In the genomic region with DNA sequence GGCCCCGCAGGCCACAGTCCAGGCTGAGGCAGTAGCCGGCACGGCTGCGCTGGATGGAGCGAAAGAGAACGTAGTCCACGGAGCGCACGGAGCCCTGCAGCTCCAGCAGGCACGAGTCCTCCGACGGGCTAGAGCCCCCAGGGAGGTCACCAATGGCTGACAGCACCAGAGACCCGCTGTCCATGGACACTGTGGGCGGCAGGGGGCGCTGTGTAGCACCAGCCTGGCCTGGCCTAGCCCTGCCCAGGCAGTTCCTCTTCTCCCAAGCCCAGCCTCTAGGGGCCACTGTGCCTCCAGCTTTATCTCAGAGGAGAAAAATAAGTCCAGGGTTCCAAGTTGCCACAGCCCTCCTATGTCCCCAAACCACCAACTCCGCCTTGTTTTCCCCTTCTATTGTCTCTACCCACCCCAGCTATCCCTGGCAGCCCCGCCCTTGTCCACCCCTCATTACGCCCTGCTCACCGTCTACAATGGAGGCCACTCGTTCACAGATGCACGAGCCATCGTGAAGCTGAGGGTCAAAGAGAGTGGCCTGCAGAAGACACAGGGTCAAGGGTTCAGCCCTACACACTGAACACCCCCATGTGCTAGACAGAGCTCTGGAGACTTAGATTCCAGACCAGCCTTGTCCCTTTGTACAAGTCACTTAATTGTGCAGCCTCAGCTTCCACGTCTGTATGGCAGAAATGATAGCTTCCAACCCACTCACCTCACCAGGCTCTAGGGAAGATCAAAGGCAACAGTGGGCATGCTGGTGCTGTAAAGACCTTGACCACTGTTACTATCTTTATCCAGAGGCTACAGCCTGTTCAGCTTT, we compare ENCODE assay signal across 8 cellular contexts. TPM values are rescaled to one million over a fixed set of nuclear protein-coding genes. Genes with fewer than 3 reads are reported as not detected.
DNase-seq lines count a peak whose midpoint lies in the region; ATAC-seq and TF ChIP-seq lines count a peak whose summit lies in the region.

No MANE protein-coding gene starts in this region.

- no peaks in the 10 kb centered on the region for H3K9me3 Mint-ChIP-seq in activated naive CD8-positive, alpha-beta T cell (ENCODE audit: low read depth)

- H3K27me3 ChIP-seq in transverse colon = no peaks in the 10 kb centered on the region

- WGBS in transverse colon (ENCODE audit: low coverage in 1 of 2), 2 donors = 43% methylated on average over 8 of the region's 23 CpGs; no CpG with 5 or more reads in 1 of the 2 donors

- TF ChIP-seq POLR2A in transverse colon (IDR thresholded peaks at IDR 0.05) = no peak

- peaks cover 30% of the 10 kb centered on the region for H3K4me1 Mint-ChIP-seq in activated naive CD8-positive, alpha-beta T cell (ENCODE audit: low read depth)

- H3K4me3 Mint-ChIP-seq in activated naive CD8-positive, alpha-beta T cell = peak overlapping the region; percentile 67

- peak overlapping the region; percentile 34 to 54 (median 52) for H3K27ac ChIP-seq in transverse colon

- in situ Hi-C loops in transverse colon (cut with MboI; ENCODE audit: low pct_ligation_motif_present in 1 of 4, low pct_unique_long_range_greater_than_20kb in 1 of 4, low sequenced_read_pairs in 3 of 4) = loop anchor here in 3 of 4 donors (10.0 to 25.0 kb wide), 2 partner anchors 64 to 336 kb away; no protein-coding TSS in a partner anchor

- DNase-seq in NCI-H1092 treated with DMSO at 0.1 percent for 48 hours (lab: John Stamatoyannopoulos, UW) (peak; percentile 94), SKM-1 (lab: John Stamatoyannopoulos, UW; ENCODE audit: unreplicated experiment) (peak; percentile 99), Right ventricle myocardium inferior (ENCODE audit: missing footprints) (peak; percentile 96), pons (ENCODE audit: low spot score) (peak; percentile 94), transverse colon (peak; percentile 95)

- TF ChIP-seq EP300 in transverse colon (IDR thresholded peaks at IDR 0.05; ENCODE audit: low read depth) = no peak

- ATAC-seq in HG02571 (IDR thresholded peaks at IDR 0.05; ENCODE audit: unreplicated experiment) (peak; percentile 84), Right ventricle myocardium inferior (peak; percentile 85)

- peak; percentile 96 for TF ChIP-seq CTCF in GM12801 (IDR thresholded peaks at IDR 0.05; ENCODE audit: extremely low read depth, insufficient read length)
- TF ChIP-seq CTCF in transverse colon (IDR thresholded peaks at IDR 0.05) = peak; percentile 99 to 100 (median 99)

- no peaks in the 10 kb centered on the region for H3K36me3 ChIP-seq in transverse colon

- no peaks in the 10 kb centered on the region for H3K36me3 Mint-ChIP-seq in activated naive CD8-positive, alpha-beta T cell

- H3K4me1 ChIP-seq in transverse colon = peaks cover 21 to 30% (median 24%) of the 10 kb centered on the region in 4 donors

- no peaks in the 10 kb centered on the region for H3K27me3 Mint-ChIP-seq in activated naive CD8-positive, alpha-beta T cell

- H3K4me3 ChIP-seq in transverse colon = peak overlapping the region in 2 of 4 donors; percentile 22 to 37

- intact Hi-C loops in Right ventricle myocardium inferior (cut with DNase I) = loop anchor here (1.0 to 2.0 kb wide), 3 partner anchors 57 to 342 kb away; a partner anchor contains a TSS
- intact Hi-C loops in transverse colon (cut with DNase I; ENCODE audit: low total_unique reads) = loop anchor here (2.0 to 10.0 kb wide), 2 partner anchors 74 to 344 kb away; no protein-coding TSS in a partner anchor

- peak overlapping the region; percentile 34 for H3K27ac Mint-ChIP-seq in activated naive CD8-positive, alpha-beta T cell

- no peaks in the 10 kb centered on the region for H3K9me3 ChIP-seq in transverse colon

RNA-seq across cellular contexts. Expression of a gene that starts 4.4 kb away (rescaled TPM):
- total RNA-seq in Right ventricle myocardium inferior (14.5 TPM), transverse colon (10 to 100 TPM in 3 of 4 donors, 1 to 10 TPM in 1; 9.0 to 21.9 (median 15.7) TPM)

RNA-seq across cellular contexts. Expression of a gene that starts 11.3 kb away (rescaled TPM):
- total RNA-seq in Right ventricle myocardium inferior (55.4 TPM), transverse colon (10 to 100 TPM in 3 of 4 donors, 1 to 10 TPM in 1; 7.8 to 61.3 (median 35.2) TPM)

RNA-seq across cellular contexts. Expression of a gene that starts 22.5 kb away (rescaled TPM):
- total RNA-seq in Right ventricle myocardium inferior (20.9 TPM), transverse colon (10 to 100 TPM; 31.9 to 92.9 (median 51.5) TPM)

RNA-seq across cellular contexts. Expression of a gene that starts 26.4 kb away (rescaled TPM):
- total RNA-seq in Right ventricle myocardium inferior (1.8 TPM), transverse colon (10 to 100 TPM; 13.0 to 34.0 (median 22.2) TPM)

RNA-seq across cellular contexts. Expression of a gene that starts 42.3 kb away (rescaled TPM):
- total RNA-seq in Right ventricle myocardium inferior = 16.5 TPM
- total RNA-seq in transverse colon = 10 to 100 TPM; 24.3 to 64.0 (median 46.0) TPM
